ENCODE assay signal across 4 cellular contexts in genomic region chr2:168929031-168929430, GRCh38.
TF ChIP-seq lines count a peak whose summit lies in the region.

No MANE protein-coding gene starts in this region.

TF ChIP-seq in SK-N-SH treated with all-trans-retinoic acid at 6 μM for 48 hours, 23 proteins besides CTCF, POLR2A, EP300 and RAD21:
- no peak for TF ChIP-seq CSDC2 (CRISPR knock-in tag; IDR thresholded peaks at IDR 0.05)
- peak; percentile 38; the same call in 1 of the 2 replicates for TF ChIP-seq ISL1 (CRISPR knock-in tag; IDR thresholded peaks at IDR 0.05)

TF ChIP-seq in SK-N-SH, 30 proteins besides CTCF, POLR2A, EP300 and RAD21:
- no peak for TF ChIP-seq MEF2A (IDR thresholded peaks at IDR 0.05; ENCODE audit: borderline replicate concordance, low read depth)
- no peak for TF ChIP-seq YY1 (IDR thresholded peaks at IDR 0.05; ENCODE audit: low read depth)
- TF ChIP-seq MAX (IDR thresholded peaks at IDR 0.05; ENCODE audit: low read depth), result no peak
- TF ChIP-seq GABPA (IDR thresholded peaks at IDR 0.05; ENCODE audit: low read depth), result no peak
- TF ChIP-seq PBX3 (IDR thresholded peaks at IDR 0.05), result no peak
- no peak for TF ChIP-seq SIN3A (IDR thresholded peaks at IDR 0.05; ENCODE audit: borderline replicate concordance, low read depth, low read length)

TF ChIP-seq in K562, 482 proteins besides CTCF, POLR2A, EP300 and RAD21:
- TF ChIP-seq RBM34 (IDR thresholded peaks at IDR 0.05; ENCODE audit: borderline replicate concordance, insufficient read depth, low read length), result no peak
- TF ChIP-seq NFIC (IDR thresholded peaks at IDR 0.05), result 0 out of 2 replicates have a peak, but pooled peaks have one; percentile 18
- TF ChIP-seq ZNF512 (tag; IDR thresholded peaks at IDR 0.05), result 0 out of 2 replicates have a peak, but pooled peaks have one; percentile 21

TF ChIP-seq in endothelial cell of umbilical vein, 7 proteins besides CTCF, POLR2A, EP300 and RAD21:
- no peak for TF ChIP-seq EZH2 (IDR thresholded peaks at IDR 0.05; ENCODE audit: borderline replicate concordance, low read depth, low read length, severe bottlenecking)
- TF ChIP-seq FOS (IDR thresholded peaks at IDR 0.05; ENCODE audit: borderline replicate concordance, insufficient read depth, low read length), result no peak
- no peak for TF ChIP-seq MAX (IDR thresholded peaks at IDR 0.05; ENCODE audit: insufficient read depth, insufficient read length)
- TF ChIP-seq GATA2 (IDR thresholded peaks at IDR 0.05; ENCODE audit: insufficient read depth, insufficient read length, low read depth, low read length), result no peak
- TF ChIP-seq JUN (IDR thresholded peaks at IDR 0.05; ENCODE audit: borderline replicate concordance, insufficient read depth, insufficient read length, low read depth), result no peak
- TF ChIP-seq MYC (IDR thresholded peaks at IDR 0.05; ENCODE audit: low read depth, low read length), result no peak
- no peak for TF ChIP-seq POLR2AphosphoS5 (IDR thresholded peaks at IDR 0.05; ENCODE audit: insufficient read depth, low read depth, low read length)
